Comparison of ENCODE assay signal across 7 cellular contexts in genomic region chr7:27192546-27193334, GRCh38. TPM values are rescaled to one million over a fixed set of nuclear protein-coding genes. Genes with fewer than 3 reads are reported as not detected.
DNase-seq lines count a peak whose midpoint lies in the region; ATAC-seq, FAIRE-seq and TF ChIP-seq lines count a peak whose summit lies in the region.

No MANE protein-coding gene starts in this region.

- H3K27me3 ChIP-seq in HepG2 (ENCODE audit: control insufficient read depth in 1 of 2, insufficient read depth in 2 of 2, low read length in 2 of 2) (peaks cover 12 to 68% of the 10 kb centered on the region in 2 experiments), subcutaneous abdominal adipose tissue (ENCODE audit: control insufficient read depth in 5 of 5, insufficient read depth in 4 of 5, low read length in 5 of 5) (peaks cover 29 to 88% (median 78%) of the 10 kb centered on the region in 5 donors)

- FAIRE-seq in HepG2 (lab: Jason Lieb, UNC), result no peak

- peak overlapping the region; percentile 31 to 85 (median 62) for H3K4me3 Mint-ChIP-seq in IgD-negative memory B cell
- H3K4me3 Mint-ChIP-seq in activated T-helper 17 cell treated with anti-CD3 and anti-CD28 coated beads, Interleukin-2, amount 50 U/mL, for 72 hours, result peak overlapping the region; percentile 39

- CTCF ChIA-PET in HepG2 (lab: Yijun Ruan, JAX; ENCODE audit: low intra/inter-chr PET ratio, low total read pairs), result no interaction called here

- 72% methylated on average over 40 of the region's 78 CpGs for WGBS in HepG2 (ENCODE audit: low lambda C conversion rate)

- H2AFZ ChIP-seq in HepG2 (ENCODE audit: low read length), result no peak overlapping the region

- no peaks in the 10 kb centered on the region for H3K36me3 ChIP-seq in HepG2 (replicated peaks in 1 of 2; ENCODE audit: control insufficient read depth in 1 of 2, insufficient read depth in 2 of 2, low read length in 2 of 2)
- no peaks in the 10 kb centered on the region for H3K36me3 ChIP-seq in subcutaneous abdominal adipose tissue (ENCODE audit: control insufficient read depth in 5 of 5, insufficient read depth in 5 of 5, low read length in 5 of 5)

- no peak overlapping the region for H3K27ac ChIP-seq in HepG2 (ENCODE audit: extremely low read length, insufficient read depth, low read length)
- H3K27ac ChIP-seq in subcutaneous abdominal adipose tissue (ENCODE audit: low read depth, low read length), result no peak overlapping the region

- TF ChIP-seq EP300 in HepG2 (IDR thresholded peaks at IDR 0.05; ENCODE audit: low read depth in 2 of 2, low read length in 2 of 2) (no peak), HepG2 (CRISPR knock-in tag; IDR thresholded peaks at IDR 0.05; ENCODE audit: borderline replicate concordance) (no peak)

- H3K9me3 ChIP-seq in HepG2 (ENCODE audit: low read length) (no peaks in the 10 kb centered on the region), subcutaneous abdominal adipose tissue (ENCODE audit: control insufficient read depth in 5 of 5, low read length in 5 of 5) (no peaks in the 10 kb centered on the region)

- TF ChIP-seq CTCF in HepG2 (CRISPR knock-in tag; IDR thresholded peaks at IDR 0.05), result no peak

- no peaks in the 10 kb centered on the region for H3K79me2 ChIP-seq in HepG2 (ENCODE audit: insufficient read depth, low read length)

- peak overlapping the region; percentile 9 to 40 (median 16); a peak in 4 of 6 replicates for H3K4me3 ChIP-seq in HepG2 (replicated peaks in 1 of 3; ENCODE audit: insufficient read depth in 1 of 3, low read depth in 2 of 3, low read length in 3 of 3)
- peak overlapping the region in 4 of 5 donors; percentile 19 to 61 (median 54) for H3K4me3 ChIP-seq in subcutaneous abdominal adipose tissue (ENCODE audit: low read depth in 1 of 5, low read length in 5 of 5)

- no peak for DNase-seq in HepG2 (ENCODE audit: low spot score)
- DNase-seq in T-helper 9 cell, result no peak
- DNase-seq in kidney glomerular epithelial cell (lab: John Stamatoyannopoulos, UW), result no peak
- DNase-seq in erythroblast (lab: John Stamatoyannopoulos, UW), result no peak

- BruUV-seq in HepG2 (replicated peaks; lab: Mats Ljungman, UMichigan), result no TSS peak

- H3K4me1 ChIP-seq in HepG2 (ENCODE audit: insufficient read depth, low read length) (peaks cover 17% of the 10 kb centered on the region; the same call in 1 of the 2 replicates), subcutaneous abdominal adipose tissue (ENCODE audit: control insufficient read depth in 5 of 5, insufficient read depth in 5 of 5, low read length in 5 of 5) (peaks cover 2 to 43% (median 32%) of the 10 kb centered on the region in 5 donors)

- H3K36me3 Mint-ChIP-seq in IgD-negative memory B cell, result no peaks in the 10 kb centered on the region
- H3K36me3 Mint-ChIP-seq in activated T-helper 17 cell treated with anti-CD3 and anti-CD28 coated beads, Interleukin-2, amount 50 U/mL, for 72 hours (ENCODE audit: low read depth), result peaks cover 6% of the 10 kb centered on the region

- POLR2A ChIA-PET in HepG2 (lab: Yijun Ruan, JAX), result no interaction called here

- TF ChIP-seq POLR2A in HepG2 (IDR thresholded peaks at IDR 0.05; ENCODE audit: insufficient read depth in 1 of 2, low read depth in 2 of 2, low read length in 2 of 2), result no peak
- TF ChIP-seq POLR2A in erythroblast (IDR thresholded peaks at IDR 0.05; ENCODE audit: low read length), result no peak

- intact Hi-C loops in HepG2 (cut with micrococcal nuclease; ENCODE audit: unreplicated experiment), result loop anchor here (10.0 kb wide), 1 partner anchor 412 kb away; no protein-coding TSS in a partner anchor

- no peaks in the 10 kb centered on the region for H4K20me1 ChIP-seq in HepG2 (ENCODE audit: insufficient read depth, low read length)

- ATAC-seq in activated T-helper 17 cell treated with anti-CD3 and anti-CD28 coated beads, Interleukin-2, amount 50 U/mL, for 72 hours (replicated peaks), result peak; percentile 28
- ATAC-seq in HepG2, result peak; percentile 48

- peaks cover 8 to 20% (median 15%) of the 10 kb centered on the region in 3 donors for H3K4me1 Mint-ChIP-seq in IgD-negative memory B cell
- H3K4me1 Mint-ChIP-seq in activated T-helper 17 cell treated with anti-CD3 and anti-CD28 coated beads, Interleukin-2, amount 50 U/mL, for 72 hours, result peaks cover 6% of the 10 kb centered on the region

- peak overlapping the region; percentile 27; the same call in 1 of the 2 replicates for H3K4me2 ChIP-seq in HepG2 (ENCODE audit: low read depth, low read length)

- H3K9me3 Mint-ChIP-seq in IgD-negative memory B cell, result peaks cover 0 to 2% (median 0%) of the 10 kb centered on the region in 3 donors
- no peaks in the 10 kb centered on the region for H3K9me3 Mint-ChIP-seq in activated T-helper 17 cell treated with anti-CD3 and anti-CD28 coated beads, Interleukin-2, amount 50 U/mL, for 72 hours

- H3K27me3 Mint-ChIP-seq in IgD-negative memory B cell, result peaks cover 74% of the 10 kb centered on the region
- peaks cover 71% of the 10 kb centered on the region for H3K27me3 Mint-ChIP-seq in activated T-helper 17 cell treated with anti-CD3 and anti-CD28 coated beads, Interleukin-2, amount 50 U/mL, for 72 hours

- no peak for TF ChIP-seq RAD21 in HepG2 (CRISPR knock-in tag; IDR thresholded peaks at IDR 0.05)

- H3K27ac Mint-ChIP-seq in IgD-negative memory B cell, result peak overlapping the region; percentile 81 to 97 (median 82)
- H3K27ac Mint-ChIP-seq in activated T-helper 17 cell treated with anti-CD3 and anti-CD28 coated beads, Interleukin-2, amount 50 U/mL, for 72 hours, result no peak overlapping the region

- in situ Hi-C loops in HepG2 (cut with HindIII; ENCODE audit: extremely low pct_ligation_motif_present, low pct_unique_long_range_greater_than_20kb), result no loop called here

- H3K9ac ChIP-seq in HepG2 (ENCODE audit: insufficient read depth, low read depth, low read length), result no peak overlapping the region
- H3K9ac ChIP-seq in subcutaneous abdominal adipose tissue (ENCODE audit: low read length in 5 of 5), result peak overlapping the region in 2 of 5 donors; percentile 22 to 56

RNA-seq across cellular contexts. Expression of gene HOXA13, which starts 7.2 kb away (rescaled TPM):
- not detected for polyA plus RNA-seq in IgD-negative memory B cell
- not detected for total RNA-seq in activated T-helper 17 cell treated with anti-CD3 and anti-CD28 coated beads, Interleukin-2, amount 50 U/mL, for 72 hours
- total RNA-seq in HepG2 (2016; rRNA removed; fragmentation: Illumina TruSeq; extraction: Trizol), result 0.04 TPM in 2 replicates
- total RNA-seq in HepG2 (2016; cell fraction: cytosol; rRNA removed; fragmentation: Illumina TruSeq; extraction: Trizol; ENCODE audit: low read depth), result not detected in 2 replicates
- 0.02 TPM in 1 of 2 replicates, not detected in the other for total RNA-seq in HepG2 (2016; cell fraction: insoluble cytoplasmic fraction; rRNA removed; fragmentation: Illumina TruSeq; extraction: Trizol)
- total RNA-seq in HepG2 (2016; cell fraction: membrane; rRNA removed; fragmentation: Illumina TruSeq; extraction: Trizol), result 0.03 TPM in 1 of 2 replicates, not detected in the other
- not detected in 2 replicates for total RNA-seq in HepG2 (2016; cell fraction: nucleus; rRNA removed; fragmentation: Illumina TruSeq; extraction: Trizol)
- polyA plus RNA-seq in HepG2 (2011; rRNA removed), result 0.01 TPM in 1 of 2 replicates, not detected in the other
- not detected in 2 replicates for polyA plus RNA-seq in HepG2 (2011; cell fraction: cytosol; rRNA removed)
- not detected in 2 replicates for polyA plus RNA-seq in HepG2 (2011; cell fraction: nucleus; rRNA removed)
- not detected in 2 replicates for polyA plus RNA-seq in HepG2 (2012)
- not detected in 2 replicates for polyA plus RNA-seq in HepG2 (2016; cell fraction: cytosol; fragmentation: Illumina TruSeq; extraction: Trizol; ENCODE audit: low read depth)
- not detected in 2 replicates for polyA plus RNA-seq in HepG2 (2016; cell fraction: insoluble cytoplasmic fraction; fragmentation: Illumina TruSeq; extraction: Trizol; ENCODE audit: low read depth)
- not detected in 2 replicates for polyA plus RNA-seq in HepG2 (2016; cell fraction: membrane; fragmentation: Illumina TruSeq; extraction: Trizol; ENCODE audit: low read depth)
- polyA plus RNA-seq in HepG2 (2016; cell fraction: nucleus; fragmentation: Illumina TruSeq; extraction: Trizol; ENCODE audit: insufficient read depth, low read depth), result 0.11 TPM in 1 of 2 replicates, not detected in the other
- polyA minus RNA-seq in HepG2 (2011; rRNA and poly(A)+ RNA removed; ENCODE audit: low replicate concordance), result 0.26 TPM in 1 of 2 replicates, not detected in the other
- not detected in 2 replicates for polyA minus RNA-seq in HepG2 (2011; cell fraction: cytosol; rRNA and poly(A)+ RNA removed)
- polyA minus RNA-seq in HepG2 (2011; cell fraction: nucleus; rRNA and poly(A)+ RNA removed), result 0.26 TPM in 1 of 2 replicates, not detected in the other

RNA-seq across cellular contexts. Expression of gene HOXA11, which starts 7.7 kb away (rescaled TPM):
- not detected for polyA plus RNA-seq in IgD-negative memory B cell
- total RNA-seq in activated T-helper 17 cell treated with anti-CD3 and anti-CD28 coated beads, Interleukin-2, amount 50 U/mL, for 72 hours, result not detected
- total RNA-seq in HepG2 (2016; rRNA removed; fragmentation: Illumina TruSeq; extraction: Trizol), result not detected in 2 replicates
- total RNA-seq in HepG2 (2016; cell fraction: cytosol; rRNA removed; fragmentation: Illumina TruSeq; extraction: Trizol; ENCODE audit: low read depth), result not detected in 2 replicates
- not detected in 2 replicates for total RNA-seq in HepG2 (2016; cell fraction: insoluble cytoplasmic fraction; rRNA removed; fragmentation: Illumina TruSeq; extraction: Trizol)
- total RNA-seq in HepG2 (2016; cell fraction: membrane; rRNA removed; fragmentation: Illumina TruSeq; extraction: Trizol), result not detected in 2 replicates
- not detected in 2 replicates for total RNA-seq in HepG2 (2016; cell fraction: nucleus; rRNA removed; fragmentation: Illumina TruSeq; extraction: Trizol)
- 0.04 TPM in 1 of 2 replicates, not detected in the other for polyA plus RNA-seq in HepG2 (2011; rRNA removed)
- not detected in 2 replicates for polyA plus RNA-seq in HepG2 (2011; cell fraction: cytosol; rRNA removed)
- not detected in 2 replicates for polyA plus RNA-seq in HepG2 (2011; cell fraction: nucleus; rRNA removed)
- polyA plus RNA-seq in HepG2 (2012), result not detected in 2 replicates
- polyA plus RNA-seq in HepG2 (2016; cell fraction: cytosol; fragmentation: Illumina TruSeq; extraction: Trizol; ENCODE audit: low read depth), result not detected in 2 replicates
- not detected in 2 replicates for polyA plus RNA-seq in HepG2 (2016; cell fraction: insoluble cytoplasmic fraction; fragmentation: Illumina TruSeq; extraction: Trizol; ENCODE audit: low read depth)
- not detected in 2 replicates for polyA plus RNA-seq in HepG2 (2016; cell fraction: membrane; fragmentation: Illumina TruSeq; extraction: Trizol; ENCODE audit: low read depth)
- not detected in 2 replicates for polyA plus RNA-seq in HepG2 (2016; cell fraction: nucleus; fragmentation: Illumina TruSeq; extraction: Trizol; ENCODE audit: insufficient read depth, low read depth)
- polyA minus RNA-seq in HepG2 (2011; rRNA and poly(A)+ RNA removed; ENCODE audit: low replicate concordance), result 2.9 TPM in 1 of 2 replicates, not detected in the other
- polyA minus RNA-seq in HepG2 (2011; cell fraction: cytosol; rRNA and poly(A)+ RNA removed), result not detected in 2 replicates
- polyA minus RNA-seq in HepG2 (2011; cell fraction: nucleus; rRNA and poly(A)+ RNA removed), result not detected in 2 replicates

RNA-seq across cellular contexts. Expression of gene HOXA10, which starts 18.6 kb away (rescaled TPM):
- polyA plus RNA-seq in IgD-negative memory B cell, result 0.70 TPM
- total RNA-seq in activated T-helper 17 cell treated with anti-CD3 and anti-CD28 coated beads, Interleukin-2, amount 50 U/mL, for 72 hours, result not detected
- total RNA-seq in HepG2 (2016; rRNA removed; fragmentation: Illumina TruSeq; extraction: Trizol), result not detected in 2 replicates
- total RNA-seq in HepG2 (2016; cell fraction: cytosol; rRNA removed; fragmentation: Illumina TruSeq; extraction: Trizol; ENCODE audit: low read depth), result not detected in 2 replicates
- not detected in 2 replicates for total RNA-seq in HepG2 (2016; cell fraction: insoluble cytoplasmic fraction; rRNA removed; fragmentation: Illumina TruSeq; extraction: Trizol)
- total RNA-seq in HepG2 (2016; cell fraction: membrane; rRNA removed; fragmentation: Illumina TruSeq; extraction: Trizol), result not detected in 2 replicates
- not detected in 2 replicates for total RNA-seq in HepG2 (2016; cell fraction: nucleus; rRNA removed; fragmentation: Illumina TruSeq; extraction: Trizol)
- polyA plus RNA-seq in HepG2 (2011; rRNA removed), result 0.03 TPM in 1 of 2 replicates, not detected in the other
- polyA plus RNA-seq in HepG2 (2011; cell fraction: cytosol; rRNA removed), result not detected in 2 replicates
- not detected in 2 replicates for polyA plus RNA-seq in HepG2 (2011; cell fraction: nucleus; rRNA removed)
- polyA plus RNA-seq in HepG2 (2012), result not detected in 2 replicates
- polyA plus RNA-seq in HepG2 (2016; cell fraction: cytosol; fragmentation: Illumina TruSeq; extraction: Trizol; ENCODE audit: low read depth), result not detected in 2 replicates
- not detected in 2 replicates for polyA plus RNA-seq in HepG2 (2016; cell fraction: insoluble cytoplasmic fraction; fragmentation: Illumina TruSeq; extraction: Trizol; ENCODE audit: low read depth)
- polyA plus RNA-seq in HepG2 (2016; cell fraction: membrane; fragmentation: Illumina TruSeq; extraction: Trizol; ENCODE audit: low read depth), result 0.12 TPM in 1 of 2 replicates, not detected in the other
- polyA plus RNA-seq in HepG2 (2016; cell fraction: nucleus; fragmentation: Illumina TruSeq; extraction: Trizol; ENCODE audit: insufficient read depth, low read depth), result not detected in 2 replicates
- 11.6 TPM in 1 of 2 replicates, not detected in the other for polyA minus RNA-seq in HepG2 (2011; rRNA and poly(A)+ RNA removed; ENCODE audit: low replicate concordance)
- polyA minus RNA-seq in HepG2 (2011; cell fraction: cytosol; rRNA and poly(A)+ RNA removed), result not detected in 2 replicates
- not detected in 2 replicates for polyA minus RNA-seq in HepG2 (2011; cell fraction: nucleus; rRNA and poly(A)+ RNA removed)

RNA-seq across cellular contexts. Expression of gene HOXA9, which starts 27.4 kb away (rescaled TPM):
- polyA plus RNA-seq in IgD-negative memory B cell (0.20 TPM), HepG2 (2011; rRNA removed) (not detected in 2 replicates)
- not detected for total RNA-seq in activated T-helper 17 cell treated with anti-CD3 and anti-CD28 coated beads, Interleukin-2, amount 50 U/mL, for 72 hours
- total RNA-seq in HepG2 (2016; rRNA removed; fragmentation: Illumina TruSeq; extraction: Trizol), result not detected in 2 replicates
- total RNA-seq in HepG2 (2016; cell fraction: cytosol; rRNA removed; fragmentation: Illumina TruSeq; extraction: Trizol; ENCODE audit: low read depth), result not detected in 2 replicates
- not detected in 2 replicates for total RNA-seq in HepG2 (2016; cell fraction: insoluble cytoplasmic fraction; rRNA removed; fragmentation: Illumina TruSeq; extraction: Trizol)
- not detected in 2 replicates for total RNA-seq in HepG2 (2016; cell fraction: membrane; rRNA removed; fragmentation: Illumina TruSeq; extraction: Trizol)
- total RNA-seq in HepG2 (2016; cell fraction: nucleus; rRNA removed; fragmentation: Illumina TruSeq; extraction: Trizol), result not detected in 2 replicates
- not detected in 2 replicates for polyA plus RNA-seq in HepG2 (2011; cell fraction: cytosol; rRNA removed)
- not detected in 2 replicates for polyA plus RNA-seq in HepG2 (2011; cell fraction: nucleus; rRNA removed)
- not detected in 2 replicates for polyA plus RNA-seq in HepG2 (2012)
- polyA plus RNA-seq in HepG2 (2016; cell fraction: cytosol; fragmentation: Illumina TruSeq; extraction: Trizol; ENCODE audit: low read depth), result not detected in 2 replicates
- not detected in 2 replicates for polyA plus RNA-seq in HepG2 (2016; cell fraction: insoluble cytoplasmic fraction; fragmentation: Illumina TruSeq; extraction: Trizol; ENCODE audit: low read depth)
- not detected in 2 replicates for polyA plus RNA-seq in HepG2 (2016; cell fraction: membrane; fragmentation: Illumina TruSeq; extraction: Trizol; ENCODE audit: low read depth)
- not detected in 2 replicates for polyA plus RNA-seq in HepG2 (2016; cell fraction: nucleus; fragmentation: Illumina TruSeq; extraction: Trizol; ENCODE audit: insufficient read depth, low read depth)
- 0.51 TPM in 1 of 2 replicates, not detected in the other for polyA minus RNA-seq in HepG2 (2011; rRNA and poly(A)+ RNA removed; ENCODE audit: low replicate concordance)
- not detected in 2 replicates for polyA minus RNA-seq in HepG2 (2011; cell fraction: cytosol; rRNA and poly(A)+ RNA removed)
- polyA minus RNA-seq in HepG2 (2011; cell fraction: nucleus; rRNA and poly(A)+ RNA removed), result not detected in 2 replicates

RNA-seq across cellular contexts. Expression of gene HOXA7, which starts 36.3 kb away (rescaled TPM):
- polyA plus RNA-seq in IgD-negative memory B cell (1.0 TPM), HepG2 (2011; rRNA removed) (0.05 and 0.10 TPM in 2 replicates)
- not detected for total RNA-seq in activated T-helper 17 cell treated with anti-CD3 and anti-CD28 coated beads, Interleukin-2, amount 50 U/mL, for 72 hours
- not detected in 2 replicates for total RNA-seq in HepG2 (2016; rRNA removed; fragmentation: Illumina TruSeq; extraction: Trizol)
- not detected in 2 replicates for total RNA-seq in HepG2 (2016; cell fraction: cytosol; rRNA removed; fragmentation: Illumina TruSeq; extraction: Trizol; ENCODE audit: low read depth)
- not detected in 2 replicates for total RNA-seq in HepG2 (2016; cell fraction: insoluble cytoplasmic fraction; rRNA removed; fragmentation: Illumina TruSeq; extraction: Trizol)
- 0.07 and 0.15 TPM in 2 replicates for total RNA-seq in HepG2 (2016; cell fraction: membrane; rRNA removed; fragmentation: Illumina TruSeq; extraction: Trizol)
- not detected in 2 replicates for total RNA-seq in HepG2 (2016; cell fraction: nucleus; rRNA removed; fragmentation: Illumina TruSeq; extraction: Trizol)
- 0.07 and 0.13 TPM in 2 replicates for polyA plus RNA-seq in HepG2 (2011; cell fraction: cytosol; rRNA removed)
- 0.08 TPM in 1 of 2 replicates, not detected in the other for polyA plus RNA-seq in HepG2 (2011; cell fraction: nucleus; rRNA removed)
- 0.32 TPM in 1 of 2 replicates, not detected in the other for polyA plus RNA-seq in HepG2 (2012)
- 0.10 TPM in 1 of 2 replicates, not detected in the other for polyA plus RNA-seq in HepG2 (2016; cell fraction: cytosol; fragmentation: Illumina TruSeq; extraction: Trizol; ENCODE audit: low read depth)
- 0.22 and 0.31 TPM in 2 replicates for polyA plus RNA-seq in HepG2 (2016; cell fraction: insoluble cytoplasmic fraction; fragmentation: Illumina TruSeq; extraction: Trizol; ENCODE audit: low read depth)
- 0.26 and 0.30 TPM in 2 replicates for polyA plus RNA-seq in HepG2 (2016; cell fraction: membrane; fragmentation: Illumina TruSeq; extraction: Trizol; ENCODE audit: low read depth)
- polyA plus RNA-seq in HepG2 (2016; cell fraction: nucleus; fragmentation: Illumina TruSeq; extraction: Trizol; ENCODE audit: insufficient read depth, low read depth), result not detected in 2 replicates
- 0.08 and 3.8 TPM in 2 replicates for polyA minus RNA-seq in HepG2 (2011; rRNA and poly(A)+ RNA removed; ENCODE audit: low replicate concordance)
- 0.30 and 1.1 TPM in 2 replicates for polyA minus RNA-seq in HepG2 (2011; cell fraction: cytosol; rRNA and poly(A)+ RNA removed)
- not detected in 2 replicates for polyA minus RNA-seq in HepG2 (2011; cell fraction: nucleus; rRNA and poly(A)+ RNA removed)
